In the genomic region with DNA sequence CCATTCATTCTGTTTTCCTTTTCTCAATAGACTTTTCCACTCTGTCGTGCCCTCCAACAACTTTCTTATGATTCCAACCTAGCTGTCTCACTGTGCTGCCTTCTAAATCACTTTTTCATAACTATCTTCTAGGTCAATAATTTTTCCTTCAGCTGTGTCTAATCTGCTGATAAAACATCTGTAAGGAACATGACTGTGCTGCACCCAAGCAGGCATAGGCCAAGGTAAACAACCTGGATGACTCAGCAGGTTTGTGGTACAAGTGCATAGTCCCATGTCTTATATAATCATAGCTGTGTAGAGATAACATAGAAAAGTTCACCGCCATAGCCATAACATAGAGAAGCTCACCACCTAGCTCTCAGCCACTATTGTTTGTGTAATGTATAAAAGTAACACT, we compare ENCODE assay signal across 1 cellular context.
TF ChIP-seq lines count a peak whose summit lies in the region.

No MANE protein-coding gene starts in this region.

TF ChIP-seq in HepG2, 621 proteins besides CTCF, POLR2A, EP300 and RAD21 (continued from another document):
- TF ChIP-seq, protein P1, sequence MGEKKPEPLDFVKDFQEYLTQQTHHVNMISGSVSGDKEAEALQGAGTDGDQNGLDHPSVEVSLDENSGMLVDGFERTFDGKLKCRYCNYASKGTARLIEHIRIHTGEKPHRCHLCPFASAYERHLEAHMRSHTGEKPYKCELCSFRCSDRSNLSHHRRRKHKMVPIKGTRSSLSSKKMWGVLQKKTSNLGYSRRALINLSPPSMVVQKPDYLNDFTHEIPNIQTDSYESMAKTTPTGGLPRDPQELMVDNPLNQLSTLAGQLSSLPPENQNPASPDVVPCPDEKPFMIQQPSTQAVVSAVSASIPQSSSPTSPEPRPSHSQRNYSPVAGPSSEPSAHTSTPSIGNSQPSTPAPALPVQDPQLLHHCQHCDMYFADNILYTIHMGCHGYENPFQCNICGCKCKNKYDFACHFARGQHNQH (CRISPR knock-in tag; IDR thresholded peaks at IDR 0.05), result peak; percentile 45
- TF ChIP-seq RARA (CRISPR knock-in tag; IDR thresholded peaks at IDR 0.05) (peak; percentile 77), HMG20A (CRISPR knock-in tag; IDR thresholded peaks at IDR 0.05; ENCODE audit: borderline replicate concordance) (peak; percentile 52; the same call in 1 of the 2 replicates), CCDC6 (CRISPR knock-in tag; IDR thresholded peaks at IDR 0.05) (no peak), FOSL1 (CRISPR knock-in tag; IDR thresholded peaks at IDR 0.05; ENCODE audit: borderline replicate concordance) (peak; percentile 58; the same call in 1 of the 2 replicates), TBX2 (CRISPR knock-in tag; IDR thresholded peaks at IDR 0.05; ENCODE audit: borderline replicate concordance) (no peak), FOSL2 (CRISPR knock-in tag; IDR thresholded peaks at IDR 0.05) (peak; percentile 93), TBX3 (IDR thresholded peaks at IDR 0.05; ENCODE audit: borderline replicate concordance) (no peak), ARNT2 (CRISPR knock-in tag; IDR thresholded peaks at IDR 0.05; ENCODE audit: low read depth) (no peak), RBAK (CRISPR knock-in tag; IDR thresholded peaks at IDR 0.05) (0 out of 2 replicates have a peak, but pooled peaks have one; percentile 57), FOXK1 (CRISPR knock-in tag; IDR thresholded peaks at IDR 0.05; ENCODE audit: borderline replicate concordance, low read depth) (peak; percentile 59; the same call in 1 of the 2 replicates), ZNF136 (CRISPR knock-in tag; IDR thresholded peaks at IDR 0.05; ENCODE audit: low read depth) (no peak), GATAD1 (CRISPR knock-in tag; IDR thresholded peaks at IDR 0.05) (no peak), KLF16 (CRISPR knock-in tag; IDR thresholded peaks at IDR 0.05) (no peak), FOXA3 (CRISPR knock-in tag; IDR thresholded peaks at IDR 0.05) (peak; percentile 92)
- TF ChIP-seq, protein P2, sequence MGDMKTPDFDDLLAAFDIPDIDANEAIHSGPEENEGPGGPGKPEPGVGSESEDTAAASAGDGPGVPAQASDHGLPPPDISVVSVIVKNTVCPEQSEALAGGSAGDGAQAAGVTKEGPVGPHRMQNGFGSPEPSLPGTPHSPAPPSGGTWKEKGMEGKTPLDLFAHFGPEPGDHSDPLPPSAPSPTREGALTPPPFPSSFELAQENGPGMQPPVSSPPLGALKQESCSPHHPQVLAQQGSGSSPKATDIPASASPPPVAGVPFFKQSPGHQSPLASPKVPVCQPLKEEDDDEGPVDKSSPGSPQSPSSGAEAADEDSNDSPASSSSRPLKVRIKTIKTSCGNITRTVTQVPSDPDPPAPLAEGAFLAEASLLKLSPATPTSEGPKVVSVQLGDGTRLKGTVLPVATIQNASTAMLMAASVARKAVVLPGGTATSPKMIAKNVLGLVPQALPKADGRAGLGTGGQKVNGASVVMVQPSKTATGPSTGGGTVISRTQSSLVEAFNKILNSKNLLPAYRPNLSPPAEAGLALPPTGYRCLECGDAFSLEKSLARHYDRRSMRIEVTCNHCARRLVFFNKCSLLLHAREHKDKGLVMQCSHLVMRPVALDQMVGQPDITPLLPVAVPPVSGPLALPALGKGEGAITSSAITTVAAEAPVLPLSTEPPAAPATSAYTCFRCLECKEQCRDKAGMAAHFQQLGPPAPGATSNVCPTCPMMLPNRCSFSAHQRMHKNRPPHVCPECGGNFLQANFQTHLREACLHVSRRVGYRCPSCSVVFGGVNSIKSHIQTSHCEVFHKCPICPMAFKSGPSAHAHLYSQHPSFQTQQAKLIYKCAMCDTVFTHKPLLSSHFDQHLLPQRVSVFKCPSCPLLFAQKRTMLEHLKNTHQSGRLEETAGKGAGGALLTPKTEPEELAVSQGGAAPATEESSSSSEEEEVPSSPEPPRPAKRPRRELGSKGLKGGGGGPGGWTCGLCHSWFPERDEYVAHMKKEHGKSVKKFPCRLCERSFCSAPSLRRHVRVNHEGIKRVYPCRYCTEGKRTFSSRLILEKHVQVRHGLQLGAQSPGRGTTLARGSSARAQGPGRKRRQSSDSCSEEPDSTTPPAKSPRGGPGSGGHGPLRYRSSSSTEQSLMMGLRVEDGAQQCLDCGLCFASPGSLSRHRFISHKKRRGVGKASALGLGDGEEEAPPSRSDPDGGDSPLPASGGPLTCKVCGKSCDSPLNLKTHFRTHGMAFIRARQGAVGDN (CRISPR knock-in tag; IDR thresholded peaks at IDR 0.05), result no peak
